8 cellular contexts compared by ENCODE assay signal in genomic region chr9:21443849-21444625, GRCh38. TPM values are rescaled to one million over a fixed set of nuclear protein-coding genes. Genes with fewer than 3 reads are reported as not detected.
DNase-seq lines count a peak whose midpoint lies in the region; ATAC-seq and TF ChIP-seq lines count a peak whose summit lies in the region.

No MANE protein-coding gene starts in this region.

- peaks cover 0 to 2% of the 10 kb centered on the region in 2 donors for H3K27me3 Mint-ChIP-seq in T-cell

- no peaks in the 10 kb centered on the region for H3K79me2 ChIP-seq in DND-41 (ENCODE audit: insufficient read depth, low read length)

- H3K9me3 ChIP-seq in DND-41 (ENCODE audit: insufficient read depth, low read length, severe bottlenecking) (no peaks in the 10 kb centered on the region), spleen (no peaks in the 10 kb centered on the region), esophagus squamous epithelium (no peaks in the 10 kb centered on the region), WERI-Rb-1 (ENCODE audit: severe bottlenecking) (no peaks in the 10 kb centered on the region)

- 51 to 60% (median 53%) methylated on average over 4 of the region's 4 CpGs for WGBS in spleen, 5 donors
- 72 to 83% methylated on average over 4 of the region's 4 CpGs for WGBS in esophagus squamous epithelium, 2 donors

- H3K4me2 ChIP-seq in DND-41 (ENCODE audit: insufficient read depth, low read length) = no peak overlapping the region

- no peak overlapping the region for H3K9ac ChIP-seq in DND-41 (ENCODE audit: low read depth, low read length)

- H3K36me3 Mint-ChIP-seq in T-cell = no peaks in the 10 kb centered on the region

- CTCF ChIA-PET in T-cell (lab: Charles Lee) = interaction anchor here (0.6 to 3.1 kb wide), 7 partner anchors 9 to 344 kb away, joined by 3 to 16 read pairs (median 4); no protein-coding TSS in a partner anchor

- ATAC-seq in DND-41 (ENCODE audit: insufficient read depth, low read depth) (peak; percentile 88), GM19395 (IDR thresholded peaks at IDR 0.05; ENCODE audit: unreplicated experiment) (peak; percentile 93), HG03095 (IDR thresholded peaks at IDR 0.05; ENCODE audit: unreplicated experiment) (peak; percentile 88), T-cell (replicated peaks in 1 of 4) (peak; percentile 85 to 95 (median 86))

- H4K20me1 ChIP-seq in DND-41 (ENCODE audit: insufficient read depth, low read length) = no peaks in the 10 kb centered on the region

- TF ChIP-seq CTCF in DND-41 (IDR thresholded peaks at IDR 0.05; ENCODE audit: borderline replicate concordance, extremely low read depth, low read length, poor library complexity, severe bottlenecking) = no peak
- TF ChIP-seq CTCF in spleen (IDR thresholded peaks at IDR 0.05 in 8 of 11, conservative IDR thresholded peaks at IDR 0.05 in 3 of 11) = no peak
- TF ChIP-seq CTCF in esophagus squamous epithelium (IDR thresholded peaks at IDR 0.05) = no peak
- TF ChIP-seq CTCF in WERI-Rb-1 (IDR thresholded peaks at IDR 0.05; ENCODE audit: low read depth, low read length) = no peak

- POLR2A ChIA-PET in T-cell (lab: Charles Lee) = interaction anchor here in 1 of 2 donors (0.6 kb wide), 1 partner anchor 332 kb away, joined by 3 read pairs; no protein-coding TSS in a partner anchor

- H3K36me3 ChIP-seq in DND-41 (ENCODE audit: insufficient read depth, low read length) (no peaks in the 10 kb centered on the region), spleen (no peaks in the 10 kb centered on the region), esophagus squamous epithelium (no peaks in the 10 kb centered on the region), WERI-Rb-1 (no peaks in the 10 kb centered on the region)

- peak overlapping the region; percentile 8 to 27 (median 25) for H3K4me3 Mint-ChIP-seq in T-cell

- intact Hi-C loops in spleen (cut with DNase I; ENCODE audit: low total_unique reads) = no loop called here
- intact Hi-C loops in esophagus squamous epithelium (cut with DNase I) = no loop called here

- TF ChIP-seq POLR2A in spleen (IDR thresholded peaks at IDR 0.05) (no peak), esophagus squamous epithelium (IDR thresholded peaks at IDR 0.05) (no peak)

- H3K4me1 Mint-ChIP-seq in T-cell = peaks cover 15 to 18% (median 15%) of the 10 kb centered on the region in 3 donors

- H3K27me3 ChIP-seq in DND-41 (ENCODE audit: insufficient read depth, low read length, poor library complexity) (peaks cover 8% of the 10 kb centered on the region), spleen (replicated peaks in 1 of 7) (peaks cover 0 to 10% (median 0%) of the 10 kb centered on the region in 7 donors), esophagus squamous epithelium (peaks cover 0 to 3% (median 0%) of the 10 kb centered on the region in 4 donors), WERI-Rb-1 (ENCODE audit: insufficient read depth, low read depth, severe bottlenecking) (peaks cover 3% of the 10 kb centered on the region)

- H3K9me3 Mint-ChIP-seq in T-cell = no peaks in the 10 kb centered on the region

- peak overlapping the region; percentile 79 to 85 for H3K27ac Mint-ChIP-seq in T-cell

- H3K4me3 ChIP-seq in DND-41 (ENCODE audit: low read depth in 1 of 2, low read length in 2 of 2) (no peak overlapping the region), spleen (no peak overlapping the region), esophagus squamous epithelium (no peak overlapping the region), WERI-Rb-1 (ENCODE audit: low read depth, low read length) (no peak overlapping the region)

- DNase-seq in DND-41 = no peak
- peak in 22 of 34 experiments; percentile 4 to 66 (median 30) for DNase-seq in T-cell
- DNase-seq in spleen = no peak
- DNase-seq in esophagus squamous epithelium (lab: John Stamatoyannopoulos, UW) = no peak
- DNase-seq in WERI-Rb-1 = no peak
- DNase-seq in GOT3 (lab: John Stamatoyannopoulos, UW) = no peak

- H2AFZ ChIP-seq in DND-41 (ENCODE audit: low read depth, low read length) = no peak overlapping the region

- 0 out of 2 replicates have a peak, but pooled peaks cover 8% of the 10 kb centered on the region for H3K4me1 ChIP-seq in DND-41 (ENCODE audit: insufficient read depth, low read length)
- peaks cover 3 to 16% (median 12%) of the 10 kb centered on the region in 6 donors for H3K4me1 ChIP-seq in spleen
- H3K4me1 ChIP-seq in esophagus squamous epithelium = no peaks in the 10 kb centered on the region

- H3K27ac ChIP-seq in DND-41 (ENCODE audit: low read length) = no peak overlapping the region
- peak overlapping the region in 4 of 8 donors; percentile 22 to 44 (median 37) for H3K27ac ChIP-seq in spleen
- H3K27ac ChIP-seq in esophagus squamous epithelium = no peak overlapping the region
- H3K27ac ChIP-seq in WERI-Rb-1 = no peak overlapping the region

RNA-seq across cellular contexts. Expression of gene IFNA1, which starts 3.8 kb away (rescaled TPM):
- not detected for total RNA-seq in T-cell
- not detected for total RNA-seq in spleen
- not detected for polyA plus RNA-seq in spleen
- total RNA-seq in esophagus squamous epithelium = not detected

RNA-seq across cellular contexts. Expression of gene IFNA8, which starts 35.1 kb away (rescaled TPM):
- total RNA-seq in T-cell (not detected), spleen (not detected), esophagus squamous epithelium (not detected)
- polyA plus RNA-seq in spleen = not detected

RNA-seq across cellular contexts. Expression of gene IFNE, which starts 38.1 kb away (rescaled TPM):
- under 1 TPM in 2 of 5 donors, not detected in 3; 0.16 to 0.25 TPM for total RNA-seq in T-cell
- not detected for total RNA-seq in spleen
- under 1 TPM in 2 of 3 donors, not detected in 1; 0.11 to 0.12 TPM for polyA plus RNA-seq in spleen
- total RNA-seq in esophagus squamous epithelium = 1 to 10 TPM in 2 of 4 donors, under 1 TPM in 1, not detected in 1; 0.91 to 3.4 (median 2.4) TPM

RNA-seq across cellular contexts. Expression of gene IFNA2, which starts 58.8 kb away (rescaled TPM):
- not detected for total RNA-seq in T-cell
- under 1 TPM in 2 of 7 donors, not detected in 5; 0.86 to 0.88 TPM for total RNA-seq in spleen
- polyA plus RNA-seq in spleen = not detected
- not detected for total RNA-seq in esophagus squamous epithelium

Comparison
In these comparisons a context has a peak if more than half of its experiments do, and no peak if none do; other contexts are left out.
1. DNase-seq: peak in T-cell (22 of 34); none in DND-41 (single experiment), spleen (single experiment), esophagus squamous epithelium (single experiment), WERI-Rb-1 (single experiment) and GOT3 (single experiment).
2. Peak in every context shown above with its lines, with median percentiles within 50 percentile points of each other: ATAC-seq.